In the genomic region with DNA sequence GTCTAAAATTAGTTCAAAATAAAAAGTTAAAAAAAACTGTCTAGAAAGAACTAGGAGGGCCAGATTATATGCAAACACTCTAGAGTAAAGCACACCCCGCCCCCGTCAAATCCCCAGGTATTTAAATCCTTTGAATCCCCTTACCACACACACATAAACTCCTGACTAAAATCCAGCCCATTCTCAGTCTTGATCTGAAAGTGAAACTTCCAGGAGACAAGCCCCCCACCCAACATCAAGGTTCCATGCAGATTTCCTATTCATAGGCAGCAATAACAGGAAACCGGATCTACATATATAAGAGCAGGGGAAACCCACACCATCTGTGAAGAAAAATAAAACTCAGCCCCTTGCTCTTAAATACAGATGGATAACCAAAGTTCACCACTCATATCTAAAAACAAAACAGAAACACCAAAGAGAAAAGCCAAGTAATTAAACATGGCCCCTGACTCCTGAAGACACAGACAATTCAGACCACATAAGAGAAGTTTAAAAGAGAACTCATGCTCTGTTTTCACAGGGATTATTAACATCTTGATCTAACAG, we compare ENCODE assay signal across 8 cellular contexts. TPM values are rescaled to one million over a fixed set of nuclear protein-coding genes. Genes with fewer than 3 reads are reported as not detected.
DNase-seq lines count a peak whose midpoint lies in the region; ATAC-seq and TF ChIP-seq lines count a peak whose summit lies in the region.

No MANE protein-coding gene starts in this region.

- H3K4me1 Mint-ChIP-seq in activated T-helper 1 cell treated with anti-CD3 and anti-CD28 coated beads, Interleukin-12 subunit alpha, Interleukin-12 subunit beta, Interleukin-2, Interleukin-4 antibody, amounts not matched to agents 30 ng/mL and 10 ng/mL and 1 ng/mL, durations not matched to agents 14 hours and 24 hours and 36 hours (ENCODE audit: low read depth): peaks cover 28% of the 10 kb centered on the region

- H3K27me3 Mint-ChIP-seq in activated T-helper 1 cell treated with anti-CD3 and anti-CD28 coated beads, Interleukin-12 subunit alpha, Interleukin-12 subunit beta, Interleukin-2, Interleukin-4 antibody, amounts not matched to agents 30 ng/mL and 10 ng/mL and 1 ng/mL, durations not matched to agents 14 hours and 24 hours and 36 hours (ENCODE audit: insufficient read depth): no peaks in the 10 kb centered on the region

- H3K36me3 Mint-ChIP-seq in activated T-helper 1 cell treated with anti-CD3 and anti-CD28 coated beads, Interleukin-12 subunit alpha, Interleukin-12 subunit beta, Interleukin-2, Interleukin-4 antibody, amounts not matched to agents 30 ng/mL and 10 ng/mL and 1 ng/mL, durations not matched to agents 14 hours and 24 hours and 36 hours (ENCODE audit: low read depth): peaks cover 7% of the 10 kb centered on the region

- ATAC-seq in HG03103 (IDR thresholded peaks at IDR 0.05; ENCODE audit: low read depth, unreplicated experiment) (peak; percentile 85), body of pancreas (no peak)
- peak; percentile 88 for ATAC-seq in stimulated activated naive CD8-positive, alpha-beta T cell treated with anti-CD3 and anti-CD28 coated beads, Interleukin-15, Interleukin-2, amounts not matched to agents 100 U/mL and 50 U/mL, for 24 hours

- no peak overlapping the region for H3K4me3 ChIP-seq in body of pancreas

- H3K27me3 ChIP-seq in body of pancreas: no peaks in the 10 kb centered on the region

- no peak for TF ChIP-seq CTCF in body of pancreas (IDR thresholded peaks at IDR 0.05)

- H3K27ac ChIP-seq in body of pancreas: no peak overlapping the region

- no peak for TF ChIP-seq POLR2A in body of pancreas (IDR thresholded peaks at IDR 0.05)

- H3K4me1 ChIP-seq in body of pancreas: no peaks in the 10 kb centered on the region

- no peaks in the 10 kb centered on the region for H3K9me3 ChIP-seq in body of pancreas

- intact Hi-C loops in activated T-helper 1 cell treated with anti-CD3 and anti-CD28 coated beads, Interleukin-12 subunit alpha, Interleukin-12 subunit beta, Interleukin-2, Interleukin-4 antibody, amounts not matched to agents 30 ng/mL and 10 ng/mL and 1 ng/mL, durations not matched to agents 14 hours and 24 hours and 36 hours (cut with micrococcal nuclease): loop anchor here (1.0 to 5.0 kb wide), 12 partner anchors 16 to 799 kb away; a partner anchor contains a TSS
- intact Hi-C loops in body of pancreas (cut with DNase I): no loop called here

- peak overlapping the region; percentile 28 for H3K4me3 Mint-ChIP-seq in activated T-helper 1 cell treated with anti-CD3 and anti-CD28 coated beads, Interleukin-12 subunit alpha, Interleukin-12 subunit beta, Interleukin-2, Interleukin-4 antibody, amounts not matched to agents 30 ng/mL and 10 ng/mL and 1 ng/mL, durations not matched to agents 14 hours and 24 hours and 36 hours

- H3K27ac Mint-ChIP-seq in activated T-helper 1 cell treated with anti-CD3 and anti-CD28 coated beads, Interleukin-12 subunit alpha, Interleukin-12 subunit beta, Interleukin-2, Interleukin-4 antibody, amounts not matched to agents 30 ng/mL and 10 ng/mL and 1 ng/mL, durations not matched to agents 14 hours and 24 hours and 36 hours: peak overlapping the region; percentile 86

- WGBS in body of pancreas, 2 donors: 77 to 83% methylated on average over 3 of the region's 3 CpGs

- DNase-seq in activated T-cell treated with anti-CD3 and anti-CD28 coated beads for 24 hours (ENCODE audit: low read depth) (peak; percentile 20), NCI-H1417 (lab: John Stamatoyannopoulos, UW) (no peak), NCI-H1092 (lab: John Stamatoyannopoulos, UW) (no peak), body of pancreas (no peak)
- DNase-seq in activated T-cell treated with anti-CD3 and anti-CD28 coated beads, Interleukin-2, amount 50 U/mL, for 1 hour: no peak
- peak; percentile 31 for DNase-seq in activated T-helper 1 cell treated with anti-CD3 and anti-CD28 coated beads, Interleukin-12 subunit alpha, Interleukin-12 subunit beta, Interleukin-2, Interleukin-4 antibody, amounts not matched to agents 30 ng/mL and 10 ng/mL and 1 ng/mL, durations not matched to agents 14 hours and 24 hours and 36 hours (ENCODE audit: low spot score)
- peak; percentile 21 for DNase-seq in stimulated activated naive CD8-positive, alpha-beta T cell treated with anti-CD3 and anti-CD28 coated beads, Interleukin-15, Interleukin-2, amounts not matched to agents 100 U/mL and 50 U/mL, for 24 hours

- no peaks in the 10 kb centered on the region for H3K9me3 Mint-ChIP-seq in activated T-helper 1 cell treated with anti-CD3 and anti-CD28 coated beads, Interleukin-12 subunit alpha, Interleukin-12 subunit beta, Interleukin-2, Interleukin-4 antibody, amounts not matched to agents 30 ng/mL and 10 ng/mL and 1 ng/mL, durations not matched to agents 14 hours and 24 hours and 36 hours

- H3K36me3 ChIP-seq in body of pancreas (replicated peaks in 1 of 2; ENCODE audit: insufficient read depth in 1 of 2, low read depth in 2 of 2): no peaks in the 10 kb centered on the region

RNA-seq across cellular contexts. Expression of a gene that starts 42.3 kb away (rescaled TPM):
- total RNA-seq in activated T-helper 1 cell treated with anti-CD3 and anti-CD28 coated beads, Interleukin-12 subunit alpha, Interleukin-12 subunit beta, Interleukin-2, Interleukin-4 antibody, amounts not matched to agents 30 ng/mL and 10 ng/mL and 1 ng/mL, durations not matched to agents 14 hours and 24 hours and 36 hours: 5.2 and 5.9 TPM in 2 replicates
- total RNA-seq in body of pancreas: 1 to 10 TPM; 2.1 to 8.2 TPM

Comparison
In these comparisons a context has a peak if more than half of its experiments do, and no peak if none do; other contexts are left out.
1. DNase-seq: peak in activated T-cell treated with anti-CD3 and anti-CD28 coated beads for 24 hours (single experiment), activated T-helper 1 cell treated with anti-CD3 and anti-CD28 coated beads, Interleukin-12 subunit alpha, Interleukin-12 subunit beta, Interleukin-2, Interleukin-4 antibody, amounts not matched to agents 30 ng/mL and 10 ng/mL and 1 ng/mL, durations not matched to agents 14 hours and 24 hours and 36 hours (single experiment) and stimulated activated naive CD8-positive, alpha-beta T cell treated with anti-CD3 and anti-CD28 coated beads, Interleukin-15, Interleukin-2, amounts not matched to agents 100 U/mL and 50 U/mL, for 24 hours (single experiment); none in activated T-cell treated with anti-CD3 and anti-CD28 coated beads, Interleukin-2, amount 50 U/mL, for 1 hour (single experiment), NCI-H1417 (0 of 3), NCI-H1092 (single experiment) and body of pancreas (0 of 4).